ENCODE assay signal across 9 cellular contexts in the genomic region with DNA sequence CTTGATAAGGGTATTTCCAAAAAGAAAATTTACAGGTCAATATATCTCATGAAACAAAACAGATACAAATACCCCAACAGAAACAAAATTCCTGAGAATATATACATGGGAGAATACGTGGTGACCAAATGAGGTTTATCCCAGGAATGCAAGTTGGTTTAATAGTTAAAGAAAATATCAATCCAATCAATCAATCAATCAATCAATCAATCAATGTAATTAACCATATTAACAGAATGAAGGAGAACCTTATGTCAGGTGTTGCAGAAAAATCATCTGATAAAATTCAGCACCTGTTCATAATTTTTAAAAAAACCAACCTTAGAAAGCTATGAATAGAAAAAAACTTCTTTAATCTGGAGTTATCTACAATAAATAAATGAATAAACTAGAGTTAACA. TPM values are rescaled to one million over a fixed set of nuclear protein-coding genes. Genes with fewer than 3 reads are reported as not detected.
"Had no signal": no experiment of that assay in that cellular context is flagged by ENCODE, and none has a peak within 500 bp of the region (broad histone marks: within the 10 kb centered on the region; RNA-seq: fewer than 3 reads in every experiment).

No MANE protein-coding gene starts in this region.

- H3K9me3 ChIP-seq: HAP-1 had no signal

- H3K4me3 ChIP-seq: GM23248, HAP-1 had no signal

- FAIRE-seq: HTR-8/SVneo had no signal

- H3K27ac ChIP-seq: GM23248 had no signal

- H3K4me1 ChIP-seq: HAP-1 had no signal

- H3K36me3 ChIP-seq: HAP-1 had no signal

- H2AFZ ChIP-seq: GM23248 had no signal

- H3K9ac ChIP-seq: GM23248 had no signal

- DNase-seq: GM23248, GOT3, H7, IMR-90, KG1 had no signal

- ATAC-seq: HCT116 had no signal

RNA-seq across cellular contexts. Expression of a gene that starts 35.9 kb away (rescaled TPM):
- total RNA-seq: HT-29 had no signal
